Comparison of ENCODE assay signal across 15 cellular contexts in the genomic region with DNA sequence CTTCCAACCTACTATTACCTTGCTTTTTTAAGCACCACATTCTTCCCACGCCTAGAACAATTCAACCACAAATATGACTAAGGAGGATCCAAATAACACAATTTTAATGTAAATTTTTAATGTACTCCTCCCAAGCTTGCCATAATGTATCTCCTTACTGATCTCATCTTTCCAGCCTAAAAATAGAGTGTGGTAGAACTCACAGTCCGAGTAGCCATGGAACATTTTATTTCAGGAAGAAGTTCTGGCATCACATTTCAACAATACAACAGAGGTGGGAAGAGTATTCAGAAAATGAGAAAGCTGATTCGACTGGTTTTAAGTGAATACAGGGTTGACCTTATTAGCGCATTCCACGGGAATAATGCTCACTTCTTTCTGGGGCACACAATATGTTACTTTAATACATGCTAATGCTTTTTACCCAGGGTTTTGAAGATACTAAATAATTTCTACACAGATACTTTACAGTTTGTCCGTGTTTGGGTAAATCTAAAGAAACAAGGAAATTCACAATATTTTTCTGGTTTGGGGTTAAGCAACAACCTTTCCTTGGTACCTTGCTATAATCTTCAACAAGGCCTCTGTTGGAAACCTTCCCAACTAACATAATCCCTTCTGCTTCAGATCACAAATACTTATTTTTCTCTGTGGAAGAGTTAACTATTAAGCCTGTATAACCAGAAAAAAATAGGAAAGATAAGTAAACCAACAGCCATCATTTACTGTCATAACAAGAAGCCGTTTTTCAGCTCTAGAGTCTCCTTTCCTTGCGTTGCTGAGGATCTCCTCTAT.
"Had no signal": no experiment of that assay in that cellular context is flagged by ENCODE, and none has a peak within 500 bp of the region (broad histone marks: within the 10 kb centered on the region; RNA-seq: fewer than 3 reads in every experiment).

No MANE protein-coding gene starts in this region.

- H3K9me3 ChIP-seq: lower lobe of right lung, testis, upper lobe of right lung had no signal

- H3K27ac Mint-ChIP-seq: activated CD4-positive, alpha-beta T cell treated with anti-CD3 and anti-CD28 coated beads, Interleukin-2, amount 10 ng/mL, durations not matched to agents 24 days and 14 days; activated naive CD8-positive, alpha-beta T cell treated with anti-CD3 and anti-CD28 coated beads, Interleukin-2, amount 50 U/mL, for 24 hours; activated T-helper 1 cell treated with anti-CD3 and anti-CD28 coated beads, Interleukin-12 subunit alpha, Interleukin-12 subunit beta, Interleukin-2, Interleukin-4 antibody, amounts not matched to agents 30 ng/mL and 10 ng/mL and 1 ng/mL, durations not matched to agents 14 hours and 24 hours and 36 hours; natural killer cell; stimulated activated naive CD8-positive, alpha-beta T cell treated with anti-CD3 and anti-CD28 coated beads, Interleukin-15, Interleukin-2, amounts not matched to agents 100 ng/mL and 50 ng/mL, for 24 hours; WTC11 had no signal

- H3K4me1 Mint-ChIP-seq: WTC11 had no signal

- H3K4me3 ChIP-seq: lower lobe of right lung, testis, upper lobe of right lung had no signal

- H3K9me3 Mint-ChIP-seq: activated CD4-positive, alpha-beta T cell treated with anti-CD3 and anti-CD28 coated beads, Interleukin-2, amount 10 ng/mL, durations not matched to agents 24 days and 14 days; activated naive CD8-positive, alpha-beta T cell treated with anti-CD3 and anti-CD28 coated beads, Interleukin-2, amount 50 U/mL, for 24 hours; activated T-helper 1 cell treated with anti-CD3 and anti-CD28 coated beads, Interleukin-12 subunit alpha, Interleukin-12 subunit beta, Interleukin-2, Interleukin-4 antibody, amounts not matched to agents 30 ng/mL and 10 ng/mL and 1 ng/mL, durations not matched to agents 14 hours and 24 hours and 36 hours; natural killer cell; stimulated activated naive CD8-positive, alpha-beta T cell treated with anti-CD3 and anti-CD28 coated beads, Interleukin-15, Interleukin-2, amounts not matched to agents 100 ng/mL and 50 ng/mL, for 24 hours; WTC11 had no signal

- H3K27ac ChIP-seq: lower lobe of right lung, testis, upper lobe of right lung had no signal

- H3K27me3 Mint-ChIP-seq: activated CD4-positive, alpha-beta T cell treated with anti-CD3 and anti-CD28 coated beads, Interleukin-2, amount 10 ng/mL, durations not matched to agents 24 days and 14 days; activated naive CD8-positive, alpha-beta T cell treated with anti-CD3 and anti-CD28 coated beads, Interleukin-2, amount 50 U/mL, for 24 hours; stimulated activated naive CD8-positive, alpha-beta T cell treated with anti-CD3 and anti-CD28 coated beads, Interleukin-15, Interleukin-2, amounts not matched to agents 100 ng/mL and 50 ng/mL, for 24 hours had no signal

- DNase-seq: activated CD4-positive, alpha-beta T cell treated with anti-CD3 and anti-CD28 coated beads, Interleukin-2, amount 10 ng/mL, durations not matched to agents 24 days and 14 days; activated naive CD4-positive, alpha-beta T cell treated with Interleukin-2 at 50 U/mL for 16 hours; activated naive CD8-positive, alpha-beta T cell treated with anti-CD3 and anti-CD28 coated beads, Interleukin-2, amount 50 U/mL, for 24 hours; caudate nucleus; cortex of kidney; effector memory CD4-positive, alpha-beta T cell; lower lobe of right lung; natural killer cell; occipital lobe; stimulated activated CD4-positive, alpha-beta T cell treated with anti-CD3 and anti-CD28 coated beads, Interleukin-4, amount 100 ng/mL, for 1 hour; testis; upper lobe of right lung had no signal

- ATAC-seq: activated naive CD8-positive, alpha-beta T cell treated with anti-CD3 and anti-CD28 coated beads, Interleukin-2, amount 50 U/mL, for 24 hours; lower lobe of right lung; natural killer cell; upper lobe of right lung; WTC11 had no signal

- H3K27me3 ChIP-seq: testis, upper lobe of right lung had no signal

- H3K4me3 Mint-ChIP-seq: activated CD4-positive, alpha-beta T cell treated with anti-CD3 and anti-CD28 coated beads, Interleukin-2, amount 10 ng/mL, durations not matched to agents 24 days and 14 days; activated naive CD8-positive, alpha-beta T cell treated with anti-CD3 and anti-CD28 coated beads, Interleukin-2, amount 50 U/mL, for 24 hours; activated T-helper 1 cell treated with anti-CD3 and anti-CD28 coated beads, Interleukin-12 subunit alpha, Interleukin-12 subunit beta, Interleukin-2, Interleukin-4 antibody, amounts not matched to agents 30 ng/mL and 10 ng/mL and 1 ng/mL, durations not matched to agents 14 hours and 24 hours and 36 hours; natural killer cell; stimulated activated naive CD8-positive, alpha-beta T cell treated with anti-CD3 and anti-CD28 coated beads, Interleukin-15, Interleukin-2, amounts not matched to agents 100 ng/mL and 50 ng/mL, for 24 hours; WTC11 had no signal

- H3K4me1 ChIP-seq: testis, upper lobe of right lung had no signal
